In the genomic region with DNA sequence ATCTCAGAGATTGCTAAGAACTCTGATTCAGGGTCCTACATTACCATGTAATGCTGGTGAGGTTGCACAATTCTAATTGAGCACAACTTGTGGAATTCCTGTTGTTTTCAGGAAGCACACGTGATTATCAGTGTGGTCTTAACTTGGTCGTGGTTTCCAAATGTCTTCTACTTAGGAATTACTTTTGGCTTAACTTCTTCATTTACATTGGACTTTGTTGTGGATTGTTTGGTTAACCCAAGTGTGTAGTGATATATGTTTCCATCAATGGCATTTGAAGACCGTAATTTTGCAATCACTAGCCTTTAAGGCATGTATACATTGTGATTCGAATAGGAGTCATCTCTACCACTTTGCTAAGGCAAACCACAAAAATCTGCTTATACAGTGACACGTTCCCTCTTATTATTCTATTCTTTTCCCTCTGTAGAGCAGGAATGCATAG, we compare ENCODE assay signal across 11 cellular contexts.
DNase-seq lines count a peak whose midpoint lies in the region; ATAC-seq and TF ChIP-seq lines count a peak whose summit lies in the region.
"Had no signal": no experiment of that assay in that cellular context is flagged by ENCODE, and none has a peak within 500 bp of the region (broad histone marks: within the 10 kb centered on the region; RNA-seq: fewer than 3 reads in every experiment).

No MANE protein-coding gene starts in this region.

- H3K4me2 ChIP-seq in PC-9 (peak overlapping the region; percentile 48; the same call in 1 of the 2 replicates), smooth muscle cell (peak overlapping the region; percentile 53)

- no peaks in the 10 kb centered on the region for H3K27me3 ChIP-seq in breast epithelium
- no peaks in the 10 kb centered on the region for H3K27me3 ChIP-seq in PC-9 (ENCODE audit: insufficient read depth, low read depth)
- H3K27me3 ChIP-seq in smooth muscle cell (ENCODE audit: low read depth), result no peaks in the 10 kb centered on the region
- H3K27me3 ChIP-seq in upper lobe of left lung, result no peaks in the 10 kb centered on the region

- BruUV-seq in MCF 10A (replicated peaks; lab: Mats Ljungman, UMichigan), result no TSS peak
- BruUV-seq in PC-9 (replicated peaks; lab: Mats Ljungman, UMichigan), result no TSS peak

- H2AFZ ChIP-seq in PC-9, result no peak overlapping the region
- no peak overlapping the region for H2AFZ ChIP-seq in smooth muscle cell (ENCODE audit: low read depth)

- TF ChIP-seq POLR2A in breast epithelium (IDR thresholded peaks at IDR 0.05), result no peak
- no peak for TF ChIP-seq POLR2A in upper lobe of left lung (IDR thresholded peaks at IDR 0.05)

- no peaks in the 10 kb centered on the region for H4K20me1 ChIP-seq in PC-9 (ENCODE audit: insufficient read depth)
- H4K20me1 ChIP-seq in smooth muscle cell (ENCODE audit: low read depth), result no peaks in the 10 kb centered on the region

- H3K4me3 Mint-ChIP-seq in MCF 10A (ENCODE audit: unreplicated experiment), result no peak overlapping the region
- no peak overlapping the region for H3K4me3 Mint-ChIP-seq in activated T-helper 1 cell treated with anti-CD3 and anti-CD28 coated beads, Interleukin-12 subunit alpha, Interleukin-12 subunit beta, Interleukin-2, Interleukin-4 antibody, amounts not matched to agents 30 ng/mL and 10 ng/mL and 1 ng/mL, durations not matched to agents 14 hours and 24 hours and 36 hours

- POLR2A ChIA-PET in MCF 10A (lab: Yijun Ruan, JAX) (interaction anchor here (0.6 to 1.4 kb wide), 4 partner anchors 21 to 330 kb away, joined by 3 to 7 read pairs (median 4); no protein-coding TSS in a partner anchor), PC-9 (lab: Charles Lee; ENCODE audit: unreplicated experiment) (no interaction called here)

- intact Hi-C loops in MCF 10A (cut with micrococcal nuclease), result loop anchor here (2.0 to 10.0 kb wide), 4 partner anchors 242 to 532 kb away; no protein-coding TSS in a partner anchor
- intact Hi-C loops in breast epithelium (cut with DNase I; ENCODE audit: low total_unique reads), result no loop called here
- intact Hi-C loops in PC-9 (cut with micrococcal nuclease; ENCODE audit: unreplicated experiment), result loop anchor here (2.0 to 10.0 kb wide), 6 partner anchors 52 to 542 kb away; no protein-coding TSS in a partner anchor
- intact Hi-C loops in activated T-helper 1 cell treated with anti-CD3 and anti-CD28 coated beads, Interleukin-12 subunit alpha, Interleukin-12 subunit beta, Interleukin-2, Interleukin-4 antibody, amounts not matched to agents 30 ng/mL and 10 ng/mL and 1 ng/mL, durations not matched to agents 14 hours and 24 hours and 36 hours (cut with micrococcal nuclease), result loop anchor here (10.0 kb wide), 2 partner anchors 288 to 1472 kb away; no protein-coding TSS in a partner anchor

- H3K27ac Mint-ChIP-seq in MCF 10A (ENCODE audit: low read depth, unreplicated experiment), result no peak overlapping the region
- no peak overlapping the region for H3K27ac Mint-ChIP-seq in activated T-helper 1 cell treated with anti-CD3 and anti-CD28 coated beads, Interleukin-12 subunit alpha, Interleukin-12 subunit beta, Interleukin-2, Interleukin-4 antibody, amounts not matched to agents 30 ng/mL and 10 ng/mL and 1 ng/mL, durations not matched to agents 14 hours and 24 hours and 36 hours

- H3K79me2 ChIP-seq in PC-9 (ENCODE audit: low read depth), result no peaks in the 10 kb centered on the region
- H3K79me2 ChIP-seq in smooth muscle cell (ENCODE audit: low read depth), result no peaks in the 10 kb centered on the region

- DNase-seq in MCF 10A (ENCODE audit: unreplicated experiment) (peak; percentile 94), breast epithelium (ENCODE audit: low spot score in 2 of 2) (no peak), PC-9 (peak; percentile 3 to 97), epithelial cell of proximal tubule (ENCODE audit: low read depth) (peak; percentile 56), smooth muscle cell (lab: John Stamatoyannopoulos, UW; ENCODE audit: unreplicated experiment) (no peak), upper lobe of left lung (no peak)
- DNase-seq in activated T-helper 1 cell treated with anti-CD3 and anti-CD28 coated beads, Interleukin-12 subunit alpha, Interleukin-12 subunit beta, Interleukin-2, Interleukin-4 antibody, amounts not matched to agents 30 ng/mL and 10 ng/mL and 1 ng/mL, durations not matched to agents 14 hours and 24 hours and 36 hours (ENCODE audit: low spot score), result no peak
- DNase-seq: activated gamma-delta T cell treated with Interleukin-2 at 50 U/mL for 16 hours, NCI-H1436, NCI-H526 treated with DMSO at 0.1 percent for 48 hours had no signal

- H3K27me3 Mint-ChIP-seq in MCF 10A (ENCODE audit: insufficient read depth, unreplicated experiment), result no peaks in the 10 kb centered on the region
- peaks cover 33% of the 10 kb centered on the region for H3K27me3 Mint-ChIP-seq in activated T-helper 1 cell treated with anti-CD3 and anti-CD28 coated beads, Interleukin-12 subunit alpha, Interleukin-12 subunit beta, Interleukin-2, Interleukin-4 antibody, amounts not matched to agents 30 ng/mL and 10 ng/mL and 1 ng/mL, durations not matched to agents 14 hours and 24 hours and 36 hours (ENCODE audit: insufficient read depth)

- peaks cover 31% of the 10 kb centered on the region for H3K4me1 Mint-ChIP-seq in MCF 10A (ENCODE audit: insufficient read depth, unreplicated experiment)
- H3K4me1 Mint-ChIP-seq in activated T-helper 1 cell treated with anti-CD3 and anti-CD28 coated beads, Interleukin-12 subunit alpha, Interleukin-12 subunit beta, Interleukin-2, Interleukin-4 antibody, amounts not matched to agents 30 ng/mL and 10 ng/mL and 1 ng/mL, durations not matched to agents 14 hours and 24 hours and 36 hours (ENCODE audit: low read depth), result peaks cover 21% of the 10 kb centered on the region

- H3K4me3 ChIP-seq in breast epithelium (no peak overlapping the region), PC-9 (no peak overlapping the region), epithelial cell of proximal tubule (ENCODE audit: low read depth, low read length) (no peak overlapping the region), smooth muscle cell (no peak overlapping the region), upper lobe of left lung (no peak overlapping the region)

- H3K9ac ChIP-seq in smooth muscle cell (ENCODE audit: low read depth), result no peak overlapping the region

- peaks cover 24% of the 10 kb centered on the region for H3F3A ChIP-seq in PC-9 (ENCODE audit: insufficient read depth, low read depth)
- H3F3A ChIP-seq in smooth muscle cell (ENCODE audit: low read depth), result no peaks in the 10 kb centered on the region

- no peaks in the 10 kb centered on the region for H3K36me3 Mint-ChIP-seq in MCF 10A (ENCODE audit: insufficient read depth, unreplicated experiment)
- no peaks in the 10 kb centered on the region for H3K36me3 Mint-ChIP-seq in activated T-helper 1 cell treated with anti-CD3 and anti-CD28 coated beads, Interleukin-12 subunit alpha, Interleukin-12 subunit beta, Interleukin-2, Interleukin-4 antibody, amounts not matched to agents 30 ng/mL and 10 ng/mL and 1 ng/mL, durations not matched to agents 14 hours and 24 hours and 36 hours (ENCODE audit: low read depth)

- 4% methylated on average over 5 of the region's 5 CpGs for WGBS in smooth muscle cell (ENCODE audit: low lambda C conversion rate)
- WGBS in upper lobe of left lung, 2 donors, result 63 to 72% methylated on average over 5 of the region's 5 CpGs

- H3K9me2 ChIP-seq in PC-9 (ENCODE audit: insufficient read depth), result no peaks in the 10 kb centered on the region

- TF ChIP-seq CTCF in MCF 10A (IDR thresholded peaks at IDR 0.05; ENCODE audit: unreplicated experiment) (no peak), breast epithelium (IDR thresholded peaks at IDR 0.05) (no peak), PC-9 (conservative IDR thresholded peaks at IDR 0.05) (no peak), epithelial cell of proximal tubule (conservative IDR thresholded peaks at IDR 0.05; ENCODE audit: low read depth, low read length) (no peak), smooth muscle cell (IDR thresholded peaks at IDR 0.05; ENCODE audit: borderline replicate concordance, insufficient read depth, poor library complexity, severe bottlenecking) (no peak), upper lobe of left lung (IDR thresholded peaks at IDR 0.05) (no peak)

- no peaks in the 10 kb centered on the region for H3K4me1 ChIP-seq in breast epithelium
- H3K4me1 ChIP-seq in PC-9 (replicated peaks; ENCODE audit: insufficient read depth), result peaks cover 31% of the 10 kb centered on the region
- peaks cover 19% of the 10 kb centered on the region for H3K4me1 ChIP-seq in smooth muscle cell (ENCODE audit: low read depth)
- H3K4me1 ChIP-seq in upper lobe of left lung, result peaks cover 11 to 16% (median 12%) of the 10 kb centered on the region in 4 donors

- no peaks in the 10 kb centered on the region for H3K9me3 Mint-ChIP-seq in MCF 10A (ENCODE audit: unreplicated experiment)
- H3K9me3 Mint-ChIP-seq in activated T-helper 1 cell treated with anti-CD3 and anti-CD28 coated beads, Interleukin-12 subunit alpha, Interleukin-12 subunit beta, Interleukin-2, Interleukin-4 antibody, amounts not matched to agents 30 ng/mL and 10 ng/mL and 1 ng/mL, durations not matched to agents 14 hours and 24 hours and 36 hours, result no peaks in the 10 kb centered on the region

- no peaks in the 10 kb centered on the region for H3K36me3 ChIP-seq in breast epithelium
- no peaks in the 10 kb centered on the region for H3K36me3 ChIP-seq in PC-9 (ENCODE audit: low read depth)
- H3K36me3 ChIP-seq in smooth muscle cell (ENCODE audit: low read depth), result no peaks in the 10 kb centered on the region
- no peaks in the 10 kb centered on the region for H3K36me3 ChIP-seq in upper lobe of left lung

- no peak for TF ChIP-seq EP300 in upper lobe of left lung (IDR thresholded peaks at IDR 0.05)

- H3K9me3 ChIP-seq in breast epithelium (no peaks in the 10 kb centered on the region), PC-9 (ENCODE audit: insufficient read depth, low read depth) (peaks cover 7% of the 10 kb centered on the region; the same call in 1 of the 2 replicates), smooth muscle cell (replicated peaks; ENCODE audit: low read depth) (no peaks in the 10 kb centered on the region), upper lobe of left lung (no peaks in the 10 kb centered on the region)

- H3K27ac ChIP-seq in breast epithelium, result no peak overlapping the region
- peak overlapping the region; percentile 79 for H3K27ac ChIP-seq in PC-9
- H3K27ac ChIP-seq in smooth muscle cell (ENCODE audit: low read depth), result peak overlapping the region; percentile 95
- no peak overlapping the region for H3K27ac ChIP-seq in upper lobe of left lung

- ATAC-seq in upper lobe of left lung (ENCODE audit: low FRiP score in 2 of 2), result no peak
- ATAC-seq in GM18519 (IDR thresholded peaks at IDR 0.05; ENCODE audit: low FRiP score, unreplicated experiment), result no peak

- CTCF ChIA-PET in MCF 10A (lab: Yijun Ruan, JAX) (interaction anchor here (1.1 kb wide), 1 partner anchor 568 kb away, joined by 4 read pairs; no protein-coding TSS in a partner anchor), PC-9 (lab: Charles Lee) (interaction anchor here (0.7 kb wide), 1 partner anchor 372 kb away, joined by 3 read pairs; no protein-coding TSS in a partner anchor)

Comparison
In these comparisons a context has a peak if more than half of its experiments do, and no peak if none do; other contexts are left out.
1. DNase-seq: peak in MCF 10A (single experiment), PC-9 (2 of 2) and epithelial cell of proximal tubule (single experiment); none in breast epithelium (0 of 2), smooth muscle cell (single experiment), upper lobe of left lung (0 of 2) and activated T-helper 1 cell treated with anti-CD3 and anti-CD28 coated beads, Interleukin-12 subunit alpha, Interleukin-12 subunit beta, Interleukin-2, Interleukin-4 antibody, amounts not matched to agents 30 ng/mL and 10 ng/mL and 1 ng/mL, durations not matched to agents 14 hours and 24 hours and 36 hours (single experiment).
2. H3K27ac ChIP-seq: peak in PC-9 (single experiment) and smooth muscle cell (single experiment); none in breast epithelium (0 of 2) and upper lobe of left lung (0 of 4).